Comparison of ENCODE assay signal across 8 cellular contexts in genomic region chr2:33599175-33599942, GRCh38. TPM values are rescaled to one million over a fixed set of nuclear protein-coding genes. Genes with fewer than 3 reads are reported as not detected.
DNase-seq lines count a peak whose midpoint lies in the region; ATAC-seq and TF ChIP-seq lines count a peak whose summit lies in the region.

TSS of gene FAM98A (minus strand) at chr2:33599299. CDS start at chr2:33599221, 78 bp downstream.

- H3K9me3 ChIP-seq in adipocyte (ENCODE audit: control insufficient read depth, low read length) (no peaks in the 10 kb centered on the region), cardiac muscle cell (ENCODE audit: low read depth) (no peaks in the 10 kb centered on the region), parathyroid adenoma (ENCODE audit: control insufficient read depth, low read length) (no peaks in the 10 kb centered on the region), tibial nerve (no peaks in the 10 kb centered on the region)

- H3K27me3 ChIP-seq in adipocyte (replicated peaks; ENCODE audit: control insufficient read depth, insufficient read depth, low read length) (no peaks in the 10 kb centered on the region), cardiac muscle cell (no peaks in the 10 kb centered on the region), parathyroid adenoma (ENCODE audit: control insufficient read depth, insufficient read depth, low read length) (no peaks in the 10 kb centered on the region), tibial nerve (no peaks in the 10 kb centered on the region)

- peak within 1 kb of the TSS; percentile 80 for H2AFZ ChIP-seq in parathyroid adenoma

- peak within 1 kb of the TSS; percentile 91 for H3K4me3 ChIP-seq in GM12875 (ENCODE audit: low read depth, low read length)
- peak within 1 kb of the TSS; percentile 97 for H3K4me3 ChIP-seq in adipocyte (ENCODE audit: low read length)
- H3K4me3 ChIP-seq in cardiac muscle cell, result peak within 1 kb of the TSS; percentile 51
- H3K4me3 ChIP-seq in parathyroid adenoma (ENCODE audit: low read depth, low read length), result peak within 1 kb of the TSS; percentile 83
- H3K4me3 ChIP-seq in tibial nerve, result peak within 1 kb of the TSS; percentile 72 to 98 (median 88)

- peak; percentile 94 for ATAC-seq in HG02798 (IDR thresholded peaks at IDR 0.05; ENCODE audit: poor library complexity, unreplicated experiment)

- H3K36me3 ChIP-seq in adipocyte (ENCODE audit: control insufficient read depth, insufficient read depth, low read length, severe bottlenecking), result peaks cover 9% of the 10 kb centered on the region
- H3K36me3 ChIP-seq in cardiac muscle cell, result no peaks in the 10 kb centered on the region
- H3K36me3 ChIP-seq in parathyroid adenoma (ENCODE audit: control insufficient read depth, insufficient read depth, low read length), result no peaks in the 10 kb centered on the region
- H3K36me3 ChIP-seq in tibial nerve, result no peaks in the 10 kb centered on the region

- 0 to 2% methylated on average over 41 to 48 of the region's 56 CpGs for WGBS in tibial nerve, 2 donors

- TF ChIP-seq CTCF in GM12875 (IDR thresholded peaks at IDR 0.05; ENCODE audit: borderline replicate concordance, insufficient read depth, low read depth, low read length) (peak; percentile 8; the same call in 1 of the 2 replicates), cardiac muscle cell (IDR thresholded peaks at IDR 0.05; ENCODE audit: low read depth, low read length) (peak; percentile 28), parathyroid adenoma (IDR thresholded peaks at IDR 0.05) (peak; percentile 50), tibial nerve (IDR thresholded peaks at IDR 0.05) (peak in 2 of 5 experiments; percentile 19 to 55)

- peak; percentile 38 to 63 for TF ChIP-seq POLR2A in tibial nerve (IDR thresholded peaks at IDR 0.05)

- peaks cover 22% of the 10 kb centered on the region for H3K79me2 ChIP-seq in parathyroid adenoma

- DNase-seq in NCI-H1436 (lab: John Stamatoyannopoulos, UW) (peak; percentile 96), T follicular helper cell (ENCODE audit: low read depth) (peak; percentile 97), adipocyte (ENCODE audit: low read depth) (peak; percentile 100), cardiac muscle cell (ENCODE audit: low read depth in 1 of 2, low spot score in 1 of 2) (peak; percentile 100), tibial nerve (ENCODE audit: low spot score in 2 of 2) (peak; percentile 95 to 97)

- TF ChIP-seq EP300 in tibial nerve (IDR thresholded peaks at IDR 0.05), result peak; percentile 84 to 87

- H3K9ac ChIP-seq in adipocyte (ENCODE audit: low read length), result peak within 1 kb of the TSS; percentile 93
- H3K9ac ChIP-seq in parathyroid adenoma, result peak within 1 kb of the TSS; percentile 87

- peak within 1 kb of the TSS; percentile 83 for H3K4me2 ChIP-seq in parathyroid adenoma (ENCODE audit: low read length)

- H3K27ac ChIP-seq in cardiac muscle cell (peak within 1 kb of the TSS; percentile 66), parathyroid adenoma (peak within 1 kb of the TSS; percentile 98), tibial nerve (peak within 1 kb of the TSS; percentile 72 to 93 (median 86))

- H3K4me1 ChIP-seq in adipocyte (ENCODE audit: control insufficient read depth, insufficient read depth, low read length) (peaks cover 25% of the 10 kb centered on the region), cardiac muscle cell (ENCODE audit: low read depth) (peaks cover 10% of the 10 kb centered on the region), parathyroid adenoma (peaks cover 11% of the 10 kb centered on the region), tibial nerve (peaks cover 2 to 37% (median 10%) of the 10 kb centered on the region in 4 donors)

RNA-seq across cellular contexts. Expression of gene FAM98A, which starts in this region (rescaled TPM):
- total RNA-seq in cardiac muscle cell (15.9 and 32.6 TPM in 2 replicates), tibial nerve (10 to 100 TPM; 20.4 to 47.9 (median 25.7) TPM)
- 26.7 and 40.8 TPM in 2 replicates for polyA plus RNA-seq in cardiac muscle cell

Comparison
In these comparisons a context has a peak if more than half of its experiments do, and no peak if none do; other contexts are left out.
1. Peak in every context shown above with its lines: DNase-seq, ATAC-seq, H3K4me3 ChIP-seq and H3K27ac ChIP-seq.